12 cellular contexts compared by ENCODE assay signal in genomic region chr9:117706421-117707150, GRCh38. TPM values are rescaled to one million over a fixed set of nuclear protein-coding genes. Genes with fewer than 3 reads are reported as not detected.
DNase-seq lines count a peak whose midpoint lies in the region; ATAC-seq and TF ChIP-seq lines count a peak whose summit lies in the region.
"Had no signal": no experiment of that assay in that cellular context is flagged by ENCODE, and none has a peak within 500 bp of the region (broad histone marks: within the 10 kb centered on the region; RNA-seq: fewer than 3 reads in every experiment).

No MANE protein-coding gene starts in this region.

- ATAC-seq in GM23338 (no peak), gastrocnemius medialis (no peak)

- no peak for TF ChIP-seq POLR2A in gastrocnemius medialis (IDR thresholded peaks at IDR 0.05)

- no peak overlapping the region for H3K4me3 ChIP-seq in GM23338
- H3K4me3 ChIP-seq in fibroblast of pulmonary artery (replicated peaks; ENCODE audit: low read depth, low read length), result peak overlapping the region; percentile 63
- peak overlapping the region; percentile 40 to 59 (median 57) for H3K4me3 ChIP-seq in gastrocnemius medialis
- no peak overlapping the region for H3K4me3 ChIP-seq in Caco-2 (ENCODE audit: low read depth, low read length)

- H3K9me2 ChIP-seq in GM23338 (ENCODE audit: insufficient read depth), result no peaks in the 10 kb centered on the region

- H3K36me3 ChIP-seq in GM23338 (ENCODE audit: insufficient read depth), result no peaks in the 10 kb centered on the region
- peaks cover 0 to 4% of the 10 kb centered on the region in 2 donors for H3K36me3 ChIP-seq in gastrocnemius medialis
- no peaks in the 10 kb centered on the region for H3K36me3 ChIP-seq in Caco-2 (ENCODE audit: control insufficient read depth, insufficient read depth, low read length)

- no peaks in the 10 kb centered on the region for H3K36me3 Mint-ChIP-seq in GM23338 (ENCODE audit: low read depth)
- no peaks in the 10 kb centered on the region for H3K36me3 Mint-ChIP-seq in Caco-2 (ENCODE audit: insufficient read depth, unreplicated experiment)
- H3K36me3 Mint-ChIP-seq: immature natural killer cell had no signal

- H3K27ac Mint-ChIP-seq in GM23338 (peak overlapping the region; percentile 18; the same call in 1 of the 2 replicates), Caco-2 (ENCODE audit: unreplicated experiment) (no peak overlapping the region)
- H3K27ac Mint-ChIP-seq: immature natural killer cell; T-helper 2 cell treated with Interferon-gamma antibody and Interleukin-4, amounts not matched to agents 5 μg/mL and 100 μg/mL, for 36 hours had no signal

- TF ChIP-seq CTCF in GM23338 (conservative IDR thresholded peaks at IDR 0.05; ENCODE audit: low read depth in 2 of 2) (no peak), fibroblast of pulmonary artery (IDR thresholded peaks at IDR 0.05; ENCODE audit: low read length, missing control alignments) (no peak), gastrocnemius medialis (IDR thresholded peaks at IDR 0.05 in 4 of 5, conservative IDR thresholded peaks at IDR 0.05 in 1 of 5) (no peak), Caco-2 (IDR thresholded peaks at IDR 0.05; ENCODE audit: insufficient read depth in 1 of 2, low read depth in 1 of 2, low read length in 1 of 2, severe bottlenecking in 1 of 2, unreplicated experiment in 1 of 2) (no peak)

- H2AFZ ChIP-seq in GM23338, result peak overlapping the region; percentile 40; the same call in 1 of the 2 replicates

- CTCF ChIA-PET in Caco-2 (lab: Charles Lee), result no interaction called here

- no peak for DNase-seq in GM23338 (ENCODE audit: low spot score)
- peak; percentile 93 for DNase-seq in NCI-H69 (lab: John Stamatoyannopoulos, UW)
- peak; percentile 28 for DNase-seq in fibroblast of pulmonary artery (ENCODE audit: low read depth)
- DNase-seq in gastrocnemius medialis, result no peak
- no peak for DNase-seq in Caco-2
- no peak for DNase-seq in DMS53 (lab: John Stamatoyannopoulos, UW)
- no peak for DNase-seq in SHP77 (lab: John Stamatoyannopoulos, UW)
- DNase-seq in RKO (ENCODE audit: low spot score), result no peak
- DNase-seq: amniotic stem cell, erythroblast, immature natural killer cell had no signal

- peaks cover 7% of the 10 kb centered on the region; the same call in 1 of the 2 replicates for H3K4me1 ChIP-seq in GM23338 (ENCODE audit: insufficient read depth)
- peaks cover 0 to 11% of the 10 kb centered on the region in 2 donors for H3K4me1 ChIP-seq in gastrocnemius medialis
- H3K4me1 ChIP-seq in Caco-2, result no peaks in the 10 kb centered on the region

- intact Hi-C loops in gastrocnemius medialis (cut with DNase I; ENCODE audit: low total_unique reads) (no loop called here), Caco-2 (cut with micrococcal nuclease; ENCODE audit: unreplicated experiment) (no loop called here)

- no peak overlapping the region for H3K4me3 Mint-ChIP-seq in GM23338
- no peak overlapping the region for H3K4me3 Mint-ChIP-seq in Caco-2 (ENCODE audit: unreplicated experiment)
- H3K4me3 Mint-ChIP-seq: immature natural killer cell; T-helper 2 cell treated with Interferon-gamma antibody and Interleukin-4, amounts not matched to agents 5 μg/mL and 100 μg/mL, for 36 hours had no signal

- no peaks in the 10 kb centered on the region for H3K27me3 Mint-ChIP-seq in GM23338 (ENCODE audit: insufficient read depth, low read depth, poor library complexity)
- H3K27me3 Mint-ChIP-seq in Caco-2 (ENCODE audit: insufficient read depth, unreplicated experiment), result peaks cover 3% of the 10 kb centered on the region

- no peak overlapping the region for H3K4me2 ChIP-seq in GM23338

- no TSS peak for BruUV-seq in Caco-2 (replicated peaks; lab: Mats Ljungman, UMichigan)

- H3K27me3 ChIP-seq in GM23338 (ENCODE audit: insufficient read depth), result no peaks in the 10 kb centered on the region
- no peaks in the 10 kb centered on the region for H3K27me3 ChIP-seq in gastrocnemius medialis
- no peaks in the 10 kb centered on the region for H3K27me3 ChIP-seq in Caco-2 (replicated peaks; ENCODE audit: control insufficient read depth, insufficient read depth, low read length)

- H3K9me3 ChIP-seq in gastrocnemius medialis (no peaks in the 10 kb centered on the region), Caco-2 (no peaks in the 10 kb centered on the region)

- H3K79me2 ChIP-seq in GM23338 (replicated peaks; ENCODE audit: insufficient read depth), result no peaks in the 10 kb centered on the region

- peaks cover 10% of the 10 kb centered on the region for H3K4me1 Mint-ChIP-seq in GM23338
- H3K4me1 Mint-ChIP-seq in Caco-2 (ENCODE audit: low read depth, unreplicated experiment), result no peaks in the 10 kb centered on the region

- H3F3A ChIP-seq in GM23338 (replicated peaks; ENCODE audit: low read depth), result no peaks in the 10 kb centered on the region

- H3K27ac ChIP-seq in GM23338 (ENCODE audit: low read depth), result no peak overlapping the region
- H3K27ac ChIP-seq in gastrocnemius medialis, result peak overlapping the region in 3 of 4 donors; percentile 20 to 81 (median 73)

- no peaks in the 10 kb centered on the region for H4K20me1 ChIP-seq in GM23338 (replicated peaks; ENCODE audit: insufficient read depth)

- POLR2A ChIA-PET in Caco-2 (lab: Charles Lee), result no interaction called here

- H3K9me3 Mint-ChIP-seq in GM23338 (peaks cover 42% of the 10 kb centered on the region), Caco-2 (ENCODE audit: unreplicated experiment) (no peaks in the 10 kb centered on the region)
- H3K9me3 Mint-ChIP-seq: immature natural killer cell; T-helper 2 cell treated with Interferon-gamma antibody and Interleukin-4, amounts not matched to agents 5 μg/mL and 100 μg/mL, for 36 hours had no signal

- in situ Hi-C loops in gastrocnemius medialis (cut with MboI; ENCODE audit: low sequenced_read_pairs in 4 of 4), result no loop called here

TF ChIP-seq in GM23338, 12 proteins besides CTCF, POLR2A, EP300 and RAD21 (continues in another document):
- TF ChIP-seq ZNF114 (CRISPR knock-in tag; IDR thresholded peaks at IDR 0.05), result no peak
- no peak for TF ChIP-seq POLR2AphosphoS5 (IDR thresholded peaks at IDR 0.05; ENCODE audit: low read depth)
- TF ChIP-seq REST (IDR thresholded peaks at IDR 0.05; ENCODE audit: unreplicated experiment), result no peak
- TF ChIP-seq STAT1 (IDR thresholded peaks at IDR 0.05; ENCODE audit: unreplicated experiment), result no peak
- no peak for TF ChIP-seq JUNB (IDR thresholded peaks at IDR 0.05; ENCODE audit: unreplicated experiment)
- no peak for TF ChIP-seq ETS1 (IDR thresholded peaks at IDR 0.05)
- no peak for TF ChIP-seq CREB1 (CRISPR knock-in tag; IDR thresholded peaks at IDR 0.05; ENCODE audit: low read depth)
- TF ChIP-seq EZH2phosphoT487 (IDR thresholded peaks at IDR 0.05; ENCODE audit: unreplicated experiment), result no peak
- no peak for TF ChIP-seq ZNF331 (CRISPR knock-in tag; IDR thresholded peaks at IDR 0.05; ENCODE audit: low read depth)
- TF ChIP-seq NANOG (IDR thresholded peaks at IDR 0.05; ENCODE audit: borderline replicate concordance), result no peak
- no peak for TF ChIP-seq EZH2 (IDR thresholded peaks at IDR 0.05; ENCODE audit: low read depth, unreplicated experiment)

RNA-seq across cellular contexts. Expression of gene TLR4, which starts 2.4 kb away (rescaled TPM):
- 0.17 and 0.27 TPM in 2 replicates for total RNA-seq in GM23338 (2014; rRNA removed; shearing (Covaris generic))
- polyA plus RNA-seq in GM23338 (2016; fragmentation: Nextera tagmentation; extraction: Ambion mirVana), result 0.06 TPM in 1 of 2 replicates, not detected in the other
- 10 to 100 TPM in 1 of 4 donors, 1 to 10 TPM in 3; 7.5 to 10.3 (median 8.3) TPM for total RNA-seq in gastrocnemius medialis
- not detected in 2 replicates for total RNA-seq in Caco-2 (2022)

Comparison
In these comparisons a context has a peak if more than half of its experiments do, and no peak if none do; other contexts are left out.
1. DNase-seq: peak in NCI-H69 (single experiment) and fibroblast of pulmonary artery (single experiment); none in GM23338 (single experiment), gastrocnemius medialis (0 of 2), Caco-2 (0 of 2), DMS53 (single experiment), SHP77 (0 of 2) and RKO (single experiment).
2. H3K4me3 ChIP-seq: peak in fibroblast of pulmonary artery (single experiment) and gastrocnemius medialis (4 of 4); none in GM23338 (single experiment) and Caco-2 (single experiment).